Comparison of ENCODE assay signal across 8 cellular contexts in genomic region chr4:111267786-111268185, GRCh38.
"Had no signal": no experiment of that assay in that cellular context is flagged by ENCODE, and none has a peak within 500 bp of the region (broad histone marks: within the 10 kb centered on the region; RNA-seq: fewer than 3 reads in every experiment).

No MANE protein-coding gene starts in this region.

- H3K9me3 ChIP-seq: HAP-1 had no signal

- DNase-seq: GM23248, GOT3, H7, HFFc6, IMR-90 had no signal

- H3K27ac ChIP-seq: GM23248, HL-60 had no signal

- ATAC-seq: HCT116 had no signal

- H3K9ac ChIP-seq: GM23248 had no signal

- H3K4me3 ChIP-seq: GM23248, HAP-1 had no signal

- H3K36me3 ChIP-seq: HAP-1 had no signal

- H2AFZ ChIP-seq: GM23248 had no signal

- H3K4me1 ChIP-seq: HAP-1 had no signal
